In the genomic region with DNA sequence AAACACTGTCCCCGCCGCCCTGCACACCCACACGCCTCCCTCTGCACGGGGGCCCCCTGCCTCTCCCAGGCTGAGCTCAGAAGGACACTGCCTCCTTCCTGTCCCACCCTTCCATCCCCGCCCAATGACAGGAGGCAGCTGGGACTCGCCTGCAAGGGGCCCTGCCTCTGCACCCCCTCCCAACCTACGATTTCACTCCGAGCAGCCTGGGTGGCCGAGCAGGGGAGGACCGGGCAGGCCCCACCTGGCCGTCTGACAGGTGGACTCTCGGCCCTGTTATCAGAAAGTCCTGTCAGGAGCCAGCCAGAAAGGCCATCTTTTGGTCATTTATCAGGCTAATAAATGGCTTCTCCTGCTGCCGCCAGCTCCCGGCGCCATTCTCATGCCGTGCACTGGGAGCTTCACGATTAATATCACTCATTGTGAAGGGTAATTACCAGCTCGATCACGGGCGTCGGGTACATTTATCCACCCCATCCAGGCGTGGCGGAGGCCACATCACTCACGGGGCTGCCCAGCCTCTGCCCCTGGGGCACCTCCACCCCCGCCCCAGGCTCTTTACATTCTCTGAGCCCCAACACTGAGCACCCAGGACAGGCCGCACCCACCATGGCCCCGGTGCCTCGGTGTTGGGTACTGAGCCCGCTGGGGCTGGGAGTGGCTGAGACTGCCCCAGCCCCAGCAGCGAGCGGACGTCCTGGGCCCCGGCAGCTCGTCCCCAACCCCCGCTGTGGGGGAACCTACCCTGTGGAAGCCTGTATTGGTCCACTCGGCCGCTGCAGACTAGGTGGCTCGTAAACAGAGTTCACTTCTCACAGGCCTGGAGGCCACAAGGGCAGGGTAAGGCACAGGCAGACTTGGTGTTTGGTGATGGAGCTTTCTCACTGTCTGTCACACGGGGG, we compare ENCODE assay signal across 15 cellular contexts.
DNase-seq lines count a peak whose midpoint lies in the region; ATAC-seq, FAIRE-seq and TF ChIP-seq lines count a peak whose summit lies in the region.
"Had no signal": no experiment of that assay in that cellular context is flagged by ENCODE, and none has a peak within 500 bp of the region (broad histone marks: within the 10 kb centered on the region; RNA-seq: fewer than 3 reads in every experiment).

No MANE protein-coding gene starts in this region.

- TF ChIP-seq POLR2A in HepG2 (IDR thresholded peaks at IDR 0.05; ENCODE audit: insufficient read depth in 1 of 2, low read depth in 2 of 2, low read length in 2 of 2), result no peak

- intact Hi-C loops in HepG2 (cut with micrococcal nuclease; ENCODE audit: unreplicated experiment), result no loop called here

- H3K4me2 ChIP-seq in HepG2 (ENCODE audit: low read depth, low read length), result no peak overlapping the region
- H3K4me2 ChIP-seq in SK-N-SH, result no peak overlapping the region

- no peaks in the 10 kb centered on the region for H3K9me2 ChIP-seq in SK-N-SH

- H3K4me1 Mint-ChIP-seq in nephron progenitor cell, result peaks cover 51% of the 10 kb centered on the region

- no peaks in the 10 kb centered on the region for H3K36me3 Mint-ChIP-seq in nephron progenitor cell (ENCODE audit: low read depth)
- H3K36me3 Mint-ChIP-seq: activated CD4-positive, alpha-beta memory T cell treated with anti-CD3 and anti-CD28 coated beads for 36 hours had no signal

- in situ Hi-C loops in HepG2 (cut with HindIII; ENCODE audit: extremely low pct_ligation_motif_present, low pct_unique_long_range_greater_than_20kb), result no loop called here

- CTCF ChIA-PET in HepG2 (lab: Yijun Ruan, JAX; ENCODE audit: low intra/inter-chr PET ratio, low total read pairs), result no interaction called here
- CTCF ChIA-PET in SK-N-SH (lab: Yijun Ruan, JAX), result interaction anchor here (0.8 to 2.1 kb wide), 5 partner anchors 8 to 275 kb away, joined by 3 to 8 read pairs (median 3); no protein-coding TSS in a partner anchor

- no TSS peak for BruUV-seq in HepG2 (replicated peaks; lab: Mats Ljungman, UMichigan)

- H3K4me1 ChIP-seq in liver (ENCODE audit: control insufficient read depth in 4 of 4, insufficient read depth in 4 of 4, low read length in 3 of 4), result peaks cover 10 to 53% (median 31%) of the 10 kb centered on the region in 4 donors
- H3K4me1 ChIP-seq in HepG2 (ENCODE audit: insufficient read depth, low read length), result no peaks in the 10 kb centered on the region
- peaks cover 0 to 89% of the 10 kb centered on the region in 2 experiments; a peak in 1 of 4 replicates for H3K4me1 ChIP-seq in SK-N-SH (ENCODE audit: control insufficient read depth in 1 of 2, insufficient read depth in 2 of 2, low read depth in 1 of 2, low read length in 1 of 2)
- H3K4me1 ChIP-seq: ascending aorta, heart left ventricle had no signal

- H3K9me3 ChIP-seq in liver (ENCODE audit: control insufficient read depth in 4 of 4, low read length in 3 of 4) (no peaks in the 10 kb centered on the region), HepG2 (ENCODE audit: low read length) (no peaks in the 10 kb centered on the region), SK-N-SH (no peaks in the 10 kb centered on the region)
- H3K9me3 ChIP-seq: ascending aorta, heart left ventricle had no signal

- TF ChIP-seq CTCF in liver (IDR thresholded peaks at IDR 0.05; ENCODE audit: low read depth, low read length, missing input control), result no peak
- TF ChIP-seq CTCF in HepG2 (CRISPR knock-in tag; IDR thresholded peaks at IDR 0.05), result no peak
- TF ChIP-seq CTCF in nephron progenitor cell (IDR thresholded peaks at IDR 0.05), result no peak
- no peak for TF ChIP-seq CTCF in SK-N-SH (IDR thresholded peaks at IDR 0.05)

- no peak for FAIRE-seq in HepG2 (lab: Jason Lieb, UNC)

- TF ChIP-seq EP300 in HepG2 (IDR thresholded peaks at IDR 0.05; ENCODE audit: low read depth in 2 of 2, low read length in 2 of 2) (no peak), HepG2 (CRISPR knock-in tag; IDR thresholded peaks at IDR 0.05; ENCODE audit: borderline replicate concordance) (no peak), SK-N-SH (IDR thresholded peaks at IDR 0.05; ENCODE audit: borderline replicate concordance in 1 of 2, low read depth in 1 of 2, low read length in 1 of 2) (no peak)

- no peak overlapping the region for H2AFZ ChIP-seq in HepG2 (ENCODE audit: low read length)
- H2AFZ ChIP-seq in SK-N-SH (ENCODE audit: low read depth), result no peak overlapping the region

- 64% methylated on average over 39 of the region's 39 CpGs for WGBS in liver
- WGBS in HepG2 (ENCODE audit: low lambda C conversion rate), result 94% methylated on average over 27 of the region's 39 CpGs
- WGBS in SK-N-SH (ENCODE audit: low lambda C conversion rate), result 94% methylated on average over 34 of the region's 39 CpGs

- no peaks in the 10 kb centered on the region for H3K27me3 ChIP-seq in liver (ENCODE audit: control insufficient read depth in 4 of 4, insufficient read depth in 4 of 4, low read length in 3 of 4)
- no peaks in the 10 kb centered on the region; a peak in 1 of 5 replicates for H3K27me3 ChIP-seq in HepG2 (ENCODE audit: control insufficient read depth in 1 of 2, insufficient read depth in 2 of 2, low read length in 2 of 2)
- H3K27me3 ChIP-seq in SK-N-SH (ENCODE audit: insufficient read depth), result no peaks in the 10 kb centered on the region
- H3K27me3 ChIP-seq: ascending aorta, heart left ventricle had no signal

- H3K9ac ChIP-seq in liver (ENCODE audit: low read depth in 1 of 2, low read length in 2 of 2) (no peak overlapping the region), HepG2 (ENCODE audit: insufficient read depth, low read depth, low read length) (no peak overlapping the region), SK-N-SH (no peak overlapping the region)

- H3K79me2 ChIP-seq in HepG2 (ENCODE audit: insufficient read depth, low read length) (no peaks in the 10 kb centered on the region), SK-N-SH (ENCODE audit: insufficient read depth) (no peaks in the 10 kb centered on the region)

- H3K4me3 Mint-ChIP-seq in nephron progenitor cell, result no peak overlapping the region
- H3K4me3 Mint-ChIP-seq: activated CD4-positive, alpha-beta memory T cell treated with anti-CD3 and anti-CD28 coated beads for 36 hours had no signal

- H3K27me3 Mint-ChIP-seq in nephron progenitor cell (ENCODE audit: low read depth, poor library complexity), result peaks cover 2% of the 10 kb centered on the region
- H3K27me3 Mint-ChIP-seq: activated CD4-positive, alpha-beta memory T cell treated with anti-CD3 and anti-CD28 coated beads for 36 hours had no signal

- H3F3A ChIP-seq in SK-N-SH (replicated peaks; ENCODE audit: insufficient read depth), result no peaks in the 10 kb centered on the region

- ATAC-seq in HepG2, result no peak
- ATAC-seq in esophagus mucosa, result no peak
- ATAC-seq: heart left ventricle had no signal

- DNase-seq in HepG2 (ENCODE audit: low spot score), result no peak
- peak; percentile 37 for DNase-seq in ecto neural progenitor cell (ENCODE audit: low spot score)
- DNase-seq in nephron progenitor cell, result peak; percentile 29
- DNase-seq in SK-N-SH, result no peak
- no peak for DNase-seq in NCI-H82 (lab: John Stamatoyannopoulos, UW)
- no peak for DNase-seq in NCI-H446 (lab: John Stamatoyannopoulos, UW)
- DNase-seq: activated CD4-positive, alpha-beta memory T cell treated with anti-CD3 and anti-CD28 coated beads for 36 hours; AML-193; GF-D8; midbrain; NCI-H526 treated with DMSO at 0.1 percent for 48 hours had no signal

- H3K27ac Mint-ChIP-seq in nephron progenitor cell, result no peak overlapping the region
- H3K27ac Mint-ChIP-seq: activated CD4-positive, alpha-beta memory T cell treated with anti-CD3 and anti-CD28 coated beads for 36 hours had no signal

- TF ChIP-seq RAD21 in liver (IDR thresholded peaks at IDR 0.05) (no peak), HepG2 (CRISPR knock-in tag; IDR thresholded peaks at IDR 0.05) (no peak), SK-N-SH (IDR thresholded peaks at IDR 0.05; ENCODE audit: low read length) (no peak)

- no peaks in the 10 kb centered on the region for H3K9me3 Mint-ChIP-seq in nephron progenitor cell
- H3K9me3 Mint-ChIP-seq: activated CD4-positive, alpha-beta memory T cell treated with anti-CD3 and anti-CD28 coated beads for 36 hours had no signal

- H4K20me1 ChIP-seq in HepG2 (ENCODE audit: insufficient read depth, low read length) (no peaks in the 10 kb centered on the region), SK-N-SH (ENCODE audit: insufficient read depth) (no peaks in the 10 kb centered on the region)

- H3K36me3 ChIP-seq in liver (ENCODE audit: control insufficient read depth in 4 of 4, insufficient read depth in 3 of 4, low read depth in 1 of 4, low read length in 3 of 4) (peaks cover 0 to 2% (median 0%) of the 10 kb centered on the region in 4 donors), HepG2 (replicated peaks in 1 of 2; ENCODE audit: control insufficient read depth in 1 of 2, insufficient read depth in 2 of 2, low read length in 2 of 2) (no peaks in the 10 kb centered on the region), SK-N-SH (replicated peaks in 1 of 2; ENCODE audit: control insufficient read depth in 1 of 2, insufficient read depth in 2 of 2, low read length in 1 of 2) (no peaks in the 10 kb centered on the region)
- H3K36me3 ChIP-seq: ascending aorta, heart left ventricle had no signal

- H3K4me3 ChIP-seq in liver (ENCODE audit: low read depth in 1 of 3, low read length in 3 of 3), result no peak overlapping the region
- no peak overlapping the region for H3K4me3 ChIP-seq in HepG2 (replicated peaks in 1 of 3; ENCODE audit: insufficient read depth in 1 of 3, low read depth in 2 of 3, low read length in 3 of 3)
- H3K4me3 ChIP-seq in SK-N-SH (ENCODE audit: low read depth in 2 of 2, low read length in 1 of 2), result no peak overlapping the region
- H3K4me3 ChIP-seq: ascending aorta, heart left ventricle had no signal

- POLR2A ChIA-PET in HepG2 (lab: Yijun Ruan, JAX), result no interaction called here
- POLR2A ChIA-PET in SK-N-SH (lab: Yijun Ruan, JAX), result no interaction called here

- H3K27ac ChIP-seq in liver (ENCODE audit: low read depth in 1 of 2, low read length in 2 of 2) (peak overlapping the region; percentile 55 to 82), HepG2 (ENCODE audit: extremely low read length, insufficient read depth, low read length) (no peak overlapping the region), SK-N-SH (ENCODE audit: low read depth in 2 of 2, low read length in 1 of 2) (no peak overlapping the region; a peak in 1 of 4 replicates)
- H3K27ac ChIP-seq: ascending aorta, heart left ventricle had no signal

TF ChIP-seq in liver, 16 proteins besides CTCF, POLR2A, EP300 and RAD21 (continues in another document):
- TF ChIP-seq, protein P1, sequence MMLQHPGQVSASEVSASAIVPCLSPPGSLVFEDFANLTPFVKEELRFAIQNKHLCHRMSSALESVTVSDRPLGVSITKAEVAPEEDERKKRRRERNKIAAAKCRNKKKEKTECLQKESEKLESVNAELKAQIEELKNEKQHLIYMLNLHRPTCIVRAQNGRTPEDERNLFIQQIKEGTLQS (IDR thresholded peaks at IDR 0.05), result no peak

TF ChIP-seq in HepG2, 621 proteins besides CTCF, POLR2A, EP300 and RAD21 (continues in another document):
- TF ChIP-seq CBX1 (IDR thresholded peaks at IDR 0.05; ENCODE audit: low read depth) (no peak), PHF20 (CRISPR knock-in tag; IDR thresholded peaks at IDR 0.05) (no peak), CBFB (CRISPR knock-in tag; IDR thresholded peaks at IDR 0.05) (no peak), GTF3A (CRISPR knock-in tag; conservative IDR thresholded peaks at IDR 0.05) (no peak)

TF ChIP-seq in SK-N-SH, 30 proteins besides CTCF, POLR2A, EP300 and RAD21 (continues in another document):
- TF ChIP-seq CHD2 (IDR thresholded peaks at IDR 0.05; ENCODE audit: low read length, partially characterized antibody) (no peak), EZH2phosphoT487 (IDR thresholded peaks at IDR 0.05; ENCODE audit: borderline replicate concordance, low read depth) (no peak)

Comparison
In these comparisons a context has a peak if more than half of its experiments do, and no peak if none do; other contexts are left out.
1. H3K27ac ChIP-seq: peak in liver (2 of 2); none in HepG2 (single experiment) and SK-N-SH (0 of 2).
2. DNase-seq: peak in ecto neural progenitor cell (single experiment) and nephron progenitor cell (single experiment); none in HepG2 (single experiment), SK-N-SH (single experiment), NCI-H82 (single experiment) and NCI-H446 (0 of 2).